22 cellular contexts compared by ENCODE assay signal in the genomic region with DNA sequence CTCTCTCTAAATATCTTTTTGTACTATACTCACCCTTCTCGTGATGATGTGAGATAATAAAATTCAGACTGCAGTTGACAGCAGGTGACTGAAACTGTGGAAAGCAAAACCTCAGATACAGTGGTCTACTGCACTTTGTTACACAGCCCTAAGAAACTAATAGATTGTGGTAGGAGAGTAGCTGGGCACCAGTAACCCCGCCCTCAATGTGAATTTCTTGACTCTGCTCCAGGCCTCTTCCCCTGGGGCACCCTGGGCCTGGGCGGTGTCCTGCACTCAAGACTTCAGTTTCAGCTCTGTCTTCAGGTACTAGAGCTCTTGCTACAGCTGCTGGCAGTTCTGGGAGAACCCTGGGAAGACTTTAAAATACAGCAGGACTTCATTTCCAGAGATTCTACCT.
"Had no signal": no experiment of that assay in that cellular context is flagged by ENCODE, and none has a peak within 500 bp of the region (broad histone marks: within the 10 kb centered on the region; RNA-seq: fewer than 3 reads in every experiment).

No MANE protein-coding gene starts in this region.

- DNase-seq: effector CD4-positive, alpha-beta T cell; endodermal cell; erythroblast; foreskin keratinocyte; hippocampal formation; left colon; left ventricle myocardium superior; mucosa of descending colon; nucleus accumbens; ovary; sigmoid colon; stimulated activated CD4-positive, alpha-beta T cell treated with anti-CD3 and anti-CD28 coated beads, Interleukin-2, amount 100 ng/mL, for 24 hours; stimulated activated CD4-positive, alpha-beta T cell treated with anti-CD3 and anti-CD28 coated beads, Interleukin-4, amount 100 ng/mL, for 4 hours; stimulated activated naive B cell treated with anti-CD40 and anti-IgM and Interleukin-4, amounts not matched to agents 10 μg/mL and 1 μg/mL and 100 μg/mL, for 72 hours; stimulated activated naive CD8-positive, alpha-beta T cell treated with anti-CD3 and anti-CD28 coated beads, Interleukin-15, amount 100 ng/mL, for 72 hours; testis; transverse colon had no signal

- ATAC-seq: foreskin keratinocyte; left colon; left ventricle myocardium superior; mucosa of descending colon; naive thymus-derived CD8-positive, alpha-beta T cell; stimulated activated naive B cell treated with anti-CD40 and anti-IgM and Interleukin-4, amounts not matched to agents 10 μg/mL and 1 μg/mL and 100 μg/mL, for 72 hours; stimulated activated naive CD8-positive, alpha-beta T cell treated with anti-CD3 and anti-CD28 coated beads, Interleukin-15, amount 100 ng/mL, for 72 hours had no signal

- H3K4me1 ChIP-seq: foreskin keratinocyte, right atrium auricular region, sigmoid colon, testis, transverse colon had no signal

- H3K9me3 Mint-ChIP-seq: endodermal cell; stimulated activated naive B cell treated with anti-CD40 and anti-IgM and Interleukin-4, amounts not matched to agents 10 μg/mL and 1 μg/mL and 100 μg/mL, for 72 hours; stimulated activated naive CD8-positive, alpha-beta T cell treated with anti-CD3 and anti-CD28 coated beads, Interleukin-15, amount 100 ng/mL, for 72 hours had no signal

- H3K4me3 Mint-ChIP-seq: endodermal cell; naive thymus-derived CD8-positive, alpha-beta T cell; stimulated activated naive B cell treated with anti-CD40 and anti-IgM and Interleukin-4, amounts not matched to agents 10 μg/mL and 1 μg/mL and 100 μg/mL, for 72 hours; stimulated activated naive CD8-positive, alpha-beta T cell treated with anti-CD3 and anti-CD28 coated beads, Interleukin-15, amount 100 ng/mL, for 72 hours had no signal

- H3K36me3 ChIP-seq: ovary, right atrium auricular region, sigmoid colon, transverse colon had no signal

- H3K27ac Mint-ChIP-seq: endodermal cell; naive thymus-derived CD8-positive, alpha-beta T cell; stimulated activated naive B cell treated with anti-CD40 and anti-IgM and Interleukin-4, amounts not matched to agents 10 μg/mL and 1 μg/mL and 100 μg/mL, for 72 hours; stimulated activated naive CD8-positive, alpha-beta T cell treated with anti-CD3 and anti-CD28 coated beads, Interleukin-15, amount 100 ng/mL, for 72 hours had no signal

- H3K36me3 Mint-ChIP-seq: naive thymus-derived CD8-positive, alpha-beta T cell; stimulated activated naive B cell treated with anti-CD40 and anti-IgM and Interleukin-4, amounts not matched to agents 10 μg/mL and 1 μg/mL and 100 μg/mL, for 72 hours had no signal

- H3K27me3 ChIP-seq: foreskin keratinocyte, ovary, right atrium auricular region, sigmoid colon, testis, transverse colon had no signal

- H3K9me3 ChIP-seq: mucosa of descending colon, ovary, right atrium auricular region, sigmoid colon, testis, transverse colon had no signal

- H3K27me3 Mint-ChIP-seq: naive thymus-derived CD8-positive, alpha-beta T cell; stimulated activated naive B cell treated with anti-CD40 and anti-IgM and Interleukin-4, amounts not matched to agents 10 μg/mL and 1 μg/mL and 100 μg/mL, for 72 hours; stimulated activated naive CD8-positive, alpha-beta T cell treated with anti-CD3 and anti-CD28 coated beads, Interleukin-15, amount 100 ng/mL, for 72 hours had no signal

- H3K27ac ChIP-seq: coronary artery, foreskin keratinocyte, ovary, right atrium auricular region, sigmoid colon, skin epidermis, testis, transverse colon had no signal

- H3K4me1 Mint-ChIP-seq: naive thymus-derived CD8-positive, alpha-beta T cell; stimulated activated naive B cell treated with anti-CD40 and anti-IgM and Interleukin-4, amounts not matched to agents 10 μg/mL and 1 μg/mL and 100 μg/mL, for 72 hours; stimulated activated naive CD8-positive, alpha-beta T cell treated with anti-CD3 and anti-CD28 coated beads, Interleukin-15, amount 100 ng/mL, for 72 hours had no signal

- H3K4me3 ChIP-seq: coronary artery, lung, mucosa of descending colon, ovary, right atrium auricular region, sigmoid colon, skin epidermis, testis, transverse colon had no signal
